8 cellular contexts compared by ENCODE assay signal in genomic region chr19:48110350-48110966, GRCh38. TPM values are rescaled to one million over a fixed set of nuclear protein-coding genes. Genes with fewer than 3 reads are reported as not detected.
DNase-seq lines count a peak whose midpoint lies in the region; ATAC-seq, FAIRE-seq and TF ChIP-seq lines count a peak whose summit lies in the region.

Gene PLA2G4C, minus strand, starts transcription at chr19:48110817. Its CDS starts 4,288 bp downstream, at chr19:48106529.

- peak; percentile 90 for FAIRE-seq in islet of Langerhans (lab: Jason Lieb, UNC)

- intact Hi-C loops in spleen (cut with DNase I; ENCODE audit: low total_unique reads): no loop called here

- WGBS in spleen, 5 donors: 1 to 2% (median 1%) methylated on average over 26 to 27 of the region's 27 CpGs

- no peaks in the 10 kb centered on the region for H3K27me3 ChIP-seq in spleen (replicated peaks in 1 of 7)

- in situ Hi-C loops in G401 (cut with HindIII; ENCODE audit: low sequenced_read_pairs): no loop called here

- H3K9me3 ChIP-seq in spleen: no peaks in the 10 kb centered on the region

- H3K27ac ChIP-seq in spleen: peak within 1 kb of the TSS; percentile 89 to 97 (median 92)

- ATAC-seq in HG03097 (IDR thresholded peaks at IDR 0.05; ENCODE audit: low FRiP score, unreplicated experiment): peak; percentile 46
- ATAC-seq in activated CD4-positive, CD25-positive, alpha-beta regulatory T cell treated with anti-CD3 and anti-CD28 coated beads, Interleukin-2, amount 50 U/mL, for 24 hours: peak; percentile 79 to 84
- no peak for ATAC-seq in HG03378 (IDR thresholded peaks at IDR 0.05; ENCODE audit: unreplicated experiment)

- DNase-seq in G401 (ENCODE audit: low spot score) (peak; percentile 98), NCI-H226 (peak; percentile 81), cerebellar cortex (ENCODE audit: low spot score) (peak; percentile 97), spleen (peak; percentile 95)

- peak in 2 of 3 donors; percentile 12 to 33 for TF ChIP-seq POLR2A in spleen (IDR thresholded peaks at IDR 0.05)

- peak within 1 kb of the TSS; percentile 42 to 70 (median 48) for H3K4me3 ChIP-seq in spleen

- peak in 1 of 11 experiments; percentile 7 for TF ChIP-seq CTCF in spleen (IDR thresholded peaks at IDR 0.05 in 8 of 11, conservative IDR thresholded peaks at IDR 0.05 in 3 of 11)

- H3K4me1 ChIP-seq in spleen: peaks cover 12 to 46% (median 35%) of the 10 kb centered on the region in 6 donors

- peaks cover 0 to 14% (median 0%) of the 10 kb centered on the region in 6 donors for H3K36me3 ChIP-seq in spleen

RNA-seq across cellular contexts. Expression of gene PLA2G4C, which starts in this region (rescaled TPM):
- total RNA-seq in G401 (2014; rRNA removed; shearing (Covaris generic)): 0.92 and 2.3 TPM in 2 replicates
- total RNA-seq in spleen: 10 to 100 TPM; 17.0 to 62.5 (median 27.7) TPM
- polyA plus RNA-seq in spleen: 10 to 100 TPM; 20.4 to 55.0 (median 51.5) TPM
